ENCODE assay signal across 24 cellular contexts in the genomic region with DNA sequence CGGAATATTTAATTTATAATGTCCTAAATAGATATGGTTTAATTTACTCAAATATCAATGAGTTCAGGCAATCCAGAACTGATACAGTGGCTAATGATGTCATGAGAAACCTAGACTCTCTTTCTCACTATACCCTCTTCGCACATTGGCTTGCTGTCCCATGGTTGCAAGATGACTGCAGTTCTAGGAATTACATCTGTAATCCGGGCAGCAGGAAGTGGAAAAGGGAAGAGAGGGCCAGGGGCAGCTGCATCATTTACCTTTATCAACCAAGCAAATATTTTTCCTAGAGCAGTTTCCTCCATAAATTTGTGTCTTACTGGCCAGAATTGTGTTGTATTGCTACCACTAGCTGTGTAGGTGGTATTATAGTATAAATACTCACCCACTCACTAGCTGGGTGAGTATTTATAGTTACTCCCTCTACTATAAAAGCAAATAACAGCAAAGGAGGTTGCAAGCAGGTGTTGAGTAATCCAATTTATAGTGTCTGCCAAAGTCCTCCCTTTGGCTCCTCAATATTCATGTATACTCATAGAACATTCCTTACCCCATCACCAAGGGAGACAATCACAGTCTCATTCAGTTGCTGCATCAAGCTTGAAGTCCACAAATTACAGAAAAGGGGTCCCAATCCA.
DNase-seq lines count a peak whose midpoint lies in the region; ATAC-seq and TF ChIP-seq lines count a peak whose summit lies in the region.
"Had no signal": no experiment of that assay in that cellular context is flagged by ENCODE, and none has a peak within 500 bp of the region (broad histone marks: within the 10 kb centered on the region; RNA-seq: fewer than 3 reads in every experiment).

No MANE protein-coding gene starts in this region.

- no peak overlapping the region for H2BK20ac ChIP-seq in H9 (ENCODE audit: low read depth, low read length, poor library complexity, severe bottlenecking)

- H3K27me3 Mint-ChIP-seq in H9 (ENCODE audit: low read depth) (no peaks in the 10 kb centered on the region), WTC11 (ENCODE audit: low read depth) (no peaks in the 10 kb centered on the region)

- H3K4ac ChIP-seq in H9 (ENCODE audit: low read depth, low read length), result no peak overlapping the region

- H3K36me3 Mint-ChIP-seq in H9 (ENCODE audit: insufficient read depth in 1 of 3, low read depth in 3 of 3) (peaks cover 1 to 8% (median 4%) of the 10 kb centered on the region in 3 experiments; a peak in 6 of 7 replicates), WTC11 (peaks cover 6% of the 10 kb centered on the region)
- H3K36me3 Mint-ChIP-seq: activated naive CD4-positive, alpha-beta T cell treated with anti-CD3 and anti-CD28 coated beads, Interleukin-2, amount 50 U/mL, for 24 hours; brain; CD4-positive, alpha-beta memory T cell; IgD-negative memory B cell had no signal

- no peak overlapping the region for H4K91ac ChIP-seq in H9 (ENCODE audit: insufficient read length, low read depth, low read length)

- H3K23me2 ChIP-seq in H9 (ENCODE audit: insufficient read length, low read depth, low read length, poor library complexity, severe bottlenecking), result no peaks in the 10 kb centered on the region

- DNase-seq in AG04450 (ENCODE audit: low read depth, low spot score) (no peak), H9 (no peak), WTC11 (ENCODE audit: low spot score) (no peak), foreskin fibroblast (peak; percentile 68 to 73), NCI-H446 treated with DMSO at 0.1 percent for 48 hours (lab: John Stamatoyannopoulos, UW) (no peak)
- DNase-seq: CD4-positive, alpha-beta memory T cell; dermis blood vessel endothelial cell; DMS79 treated with DMSO at 0.1 percent for 48 hours; left ventricle myocardium superior; NCI-H1048; NCI-H2081 treated with DMSO at 0.1 percent for 48 hours; NCI-H524; occipital lobe; right lobe of liver; Right ventricle myocardium superior; stimulated activated naive CD8-positive, alpha-beta T cell treated with anti-CD3 and anti-CD28 coated beads, Interleukin-15, Interleukin-2, amounts not matched to agents 100 U/mL and 50 U/mL, for 24 hours; T-helper 1 cell had no signal

- no peak overlapping the region for H3K56ac ChIP-seq in H9 (ENCODE audit: insufficient read length, low read depth, low read length)

- no peak overlapping the region for H2AK5ac ChIP-seq in H9 (ENCODE audit: insufficient read length, low read length)

- H3K4me1 Mint-ChIP-seq in H9 (peaks cover 18% of the 10 kb centered on the region in 2 experiments), WTC11 (peaks cover 14% of the 10 kb centered on the region)
- H3K4me1 Mint-ChIP-seq: activated naive CD4-positive, alpha-beta T cell treated with anti-CD3 and anti-CD28 coated beads, Interleukin-2, amount 50 U/mL, for 24 hours; brain; CD4-positive, alpha-beta memory T cell; IgD-negative memory B cell had no signal

- no peak overlapping the region for H2BK5ac ChIP-seq in H9 (ENCODE audit: insufficient read length, low read length)

- no peak overlapping the region for H3K14ac ChIP-seq in H9 (ENCODE audit: insufficient read depth, low read length)

- POLR2A ChIA-PET in AG04450 (lab: Yijun Ruan, JAX), result no interaction called here
- POLR2A ChIA-PET in WTC11 (lab: Charles Lee), result no interaction called here

- H2AFZ ChIP-seq in H9 (ENCODE audit: low read length), result no peak overlapping the region

- no peak overlapping the region for H3K9ac ChIP-seq in H9 (ENCODE audit: extremely low read depth, insufficient read length, low read length)

- H3K79me2 ChIP-seq in H9 (ENCODE audit: insufficient read depth, low read length), result no peaks in the 10 kb centered on the region

- H2BK12ac ChIP-seq in H9 (ENCODE audit: insufficient read length, low read depth, low read length), result no peak overlapping the region

- H3K4me1 ChIP-seq in H9 (ENCODE audit: insufficient read depth, low read length), result peaks cover 3% of the 10 kb centered on the region; the same call in 1 of the 2 replicates
- H3K4me1 ChIP-seq: right lobe of liver had no signal

- no peak overlapping the region for H3T11ph ChIP-seq in H9 (ENCODE audit: low read length)

- no peaks in the 10 kb centered on the region for H3K79me1 ChIP-seq in H9 (ENCODE audit: insufficient read depth, low read depth, low read length, poor library complexity, severe bottlenecking)

- no peak overlapping the region for H3K4me2 ChIP-seq in H9 (ENCODE audit: insufficient read depth, insufficient read length, low read length)

- no peak for TF ChIP-seq CTCF in AG04450 (IDR thresholded peaks at IDR 0.05; ENCODE audit: low read depth, low read length)
- no peak for TF ChIP-seq CTCF in H9 (conservative IDR thresholded peaks at IDR 0.05)
- no peak for TF ChIP-seq CTCF in WTC11 (IDR thresholded peaks at IDR 0.05)
- no peak for TF ChIP-seq CTCF in foreskin fibroblast (IDR thresholded peaks at IDR 0.05; ENCODE audit: low read depth, low read length)

- CTCF ChIA-PET in AG04450 (lab: Charles Lee) (no interaction called here), WTC11 (lab: Charles Lee) (no interaction called here)

- H3K27me3 ChIP-seq in AG04450 (ENCODE audit: control insufficient read depth, insufficient read depth, low read length), result no peaks in the 10 kb centered on the region
- no peaks in the 10 kb centered on the region for H3K27me3 ChIP-seq in H9 (ENCODE audit: insufficient read depth, low read length)
- H3K27me3 ChIP-seq: right lobe of liver, tibial nerve had no signal

- H4K20me1 ChIP-seq in H9 (ENCODE audit: control insufficient read depth, insufficient read depth, insufficient read length), result no peaks in the 10 kb centered on the region

- peak; percentile 25; the same call in 1 of the 2 replicates for ATAC-seq in WTC11
- no peak for ATAC-seq in HG03135 (IDR thresholded peaks at IDR 0.05; ENCODE audit: unreplicated experiment)
- ATAC-seq in GM21526 (IDR thresholded peaks at IDR 0.05; ENCODE audit: low FRiP score, unreplicated experiment), result no peak
- no peak for ATAC-seq in HG03045 (IDR thresholded peaks at IDR 0.05; ENCODE audit: unreplicated experiment)
- ATAC-seq: left ventricle myocardium superior; right lobe of liver; stimulated activated naive CD8-positive, alpha-beta T cell treated with anti-CD3 and anti-CD28 coated beads, Interleukin-15, Interleukin-2, amounts not matched to agents 100 U/mL and 50 U/mL, for 24 hours had no signal

- H3K23ac ChIP-seq in H9 (ENCODE audit: insufficient read length, low read depth, low read length), result no peak overlapping the region

- no peak overlapping the region for H3K4me3 Mint-ChIP-seq in H9
- H3K4me3 Mint-ChIP-seq in WTC11, result no peak overlapping the region
- H3K4me3 Mint-ChIP-seq: activated naive CD4-positive, alpha-beta T cell treated with anti-CD3 and anti-CD28 coated beads, Interleukin-2, amount 50 U/mL, for 24 hours; brain; CD4-positive, alpha-beta memory T cell; IgD-negative memory B cell had no signal

- H3K4me3 ChIP-seq in AG04450 (ENCODE audit: low read depth, low read length) (no peak overlapping the region), foreskin fibroblast (ENCODE audit: low read depth in 1 of 2, low read length in 2 of 2) (no peak overlapping the region)
- H3K4me3 ChIP-seq: right lobe of liver, tibial nerve had no signal

- H4K8ac ChIP-seq in H9 (replicated peaks; ENCODE audit: insufficient read length, low read depth, low read length), result no peak overlapping the region

- H3K9me3 Mint-ChIP-seq in H9 (peaks cover 0 to 7% of the 10 kb centered on the region in 2 experiments; a peak in 4 of 5 replicates), WTC11 (peaks cover 18% of the 10 kb centered on the region)
- H3K9me3 Mint-ChIP-seq: activated naive CD4-positive, alpha-beta T cell treated with anti-CD3 and anti-CD28 coated beads, Interleukin-2, amount 50 U/mL, for 24 hours; IgD-negative memory B cell had no signal

- no peaks in the 10 kb centered on the region; the same call in 1 of the 2 replicates for H3K9me3 ChIP-seq in AG04450 (ENCODE audit: control insufficient read depth, insufficient read depth, low read length)
- H3K9me3 ChIP-seq in H9 (ENCODE audit: control insufficient read depth, low read depth, low read length), result no peaks in the 10 kb centered on the region
- H3K9me3 ChIP-seq: right lobe of liver, tibial nerve had no signal

- peak overlapping the region in 2 of 3 experiments; percentile 6 to 88; a peak in 3 of 7 replicates for H3K27ac Mint-ChIP-seq in H9
- peak overlapping the region; percentile 17; the same call in 1 of the 2 replicates for H3K27ac Mint-ChIP-seq in WTC11
- H3K27ac Mint-ChIP-seq: activated naive CD4-positive, alpha-beta T cell treated with anti-CD3 and anti-CD28 coated beads, Interleukin-2, amount 50 U/mL, for 24 hours; brain; CD4-positive, alpha-beta memory T cell; IgD-negative memory B cell had no signal

- WGBS in H9 (ENCODE audit: extremely low coverage, insufficient read length, low lambda C conversion rate), result no CpG with 5 or more reads among the region's 3 CpGs

- no peak overlapping the region for H3K18ac ChIP-seq in H9 (ENCODE audit: insufficient read length, low read depth, low read length)

- no peak overlapping the region for H2BK15ac ChIP-seq in H9 (ENCODE audit: low read depth, low read length)

- H4K5ac ChIP-seq in H9 (ENCODE audit: insufficient read length, low read depth, low read length), result no peak overlapping the region

- peak overlapping the region; percentile 77 for H3K27ac ChIP-seq in AG04450 (ENCODE audit: low read depth, low read length)
- peak overlapping the region; percentile 50 for H3K27ac ChIP-seq in H9 (ENCODE audit: insufficient read length, low read depth, low read length)
- H3K27ac ChIP-seq: right lobe of liver, tibial nerve had no signal

- no peak overlapping the region for H2BK120ac ChIP-seq in H9 (ENCODE audit: low read depth, low read length, poor library complexity, severe bottlenecking)

TF ChIP-seq in WTC11, 78 proteins besides CTCF, POLR2A, EP300 and RAD21 (continues in another document):
- TF ChIP-seq GRHL2 (CRISPR knock-in tag; IDR thresholded peaks at IDR 0.05; ENCODE audit: insufficient replicate concordance, severe bottlenecking), result no peak
- TF ChIP-seq, protein P1, sequence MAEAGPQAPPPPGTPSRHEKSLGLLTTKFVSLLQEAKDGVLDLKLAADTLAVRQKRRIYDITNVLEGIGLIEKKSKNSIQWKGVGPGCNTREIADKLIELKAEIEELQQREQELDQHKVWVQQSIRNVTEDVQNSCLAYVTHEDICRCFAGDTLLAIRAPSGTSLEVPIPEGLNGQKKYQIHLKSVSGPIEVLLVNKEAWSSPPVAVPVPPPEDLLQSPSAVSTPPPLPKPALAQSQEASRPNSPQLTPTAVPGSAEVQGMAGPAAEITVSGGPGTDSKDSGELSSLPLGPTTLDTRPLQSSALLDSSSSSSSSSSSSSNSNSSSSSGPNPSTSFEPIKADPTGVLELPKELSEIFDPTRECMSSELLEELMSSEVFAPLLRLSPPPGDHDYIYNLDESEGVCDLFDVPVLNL (CRISPR knock-in tag; IDR thresholded peaks at IDR 0.05; ENCODE audit: borderline replicate concordance, low read depth), result no peak
- TF ChIP-seq FOXK1 (CRISPR knock-in tag; IDR thresholded peaks at IDR 0.05), result no peak
- no peak for TF ChIP-seq NR3C1 (CRISPR knock-in tag; conservative IDR thresholded peaks at IDR 0.05; ENCODE audit: low read depth)
- no peak for TF ChIP-seq NFE2L1 (CRISPR knock-in tag; IDR thresholded peaks at IDR 0.05)

Comparison
In these comparisons a context has a peak if more than half of its experiments do, and no peak if none do; other contexts are left out.
1. DNase-seq: peak in foreskin fibroblast (2 of 2); none in AG04450 (single experiment), H9 (single experiment), WTC11 (single experiment) and NCI-H446 treated with DMSO at 0.1 percent for 48 hours (single experiment).